In genomic region chr11:15180212-15180814, GRCh38 we compare ENCODE assay signal across 18 cellular contexts.
A peak's percentile ranks its signal among the peaks of the same experiment; 100 is the strongest.
DNase-seq lines count a peak whose midpoint lies in the region; ATAC-seq and TF ChIP-seq lines count a peak whose summit lies in the region.
"Had no signal": no experiment of that assay in that cellular context is flagged by ENCODE, and none has a peak within 500 bp of the region (broad histone marks: within the 10 kb centered on the region; RNA-seq: fewer than 3 reads in every experiment).

No MANE protein-coding gene starts in this region.

- TF ChIP-seq CTCF in choroid plexus epithelial cell (conservative IDR thresholded peaks at IDR 0.05; ENCODE audit: low read depth, low read length) (no peak), MM.1S (IDR thresholded peaks at IDR 0.05; ENCODE audit: low read length) (no peak)

- DNase-seq in choroid plexus epithelial cell (ENCODE audit: low read depth) (peak; percentile 28), MM.1S (no peak), NCI-H69 (lab: John Stamatoyannopoulos, UW) (no peak), Karpas-422 (no peak)
- DNase-seq: AML-193; amniotic stem cell; DMS153; effector CD4-positive, alpha-beta T cell; H9; kidney glomerular epithelial cell; MV-4-11; stimulated activated CD4-positive, alpha-beta T cell treated with anti-CD3 and anti-CD28 coated beads, Interleukin-2, amount 100 ng/mL, for 24 hours; WERI-Rb-1 had no signal

- no peaks in the 10 kb centered on the region; the same call in 1 of the 2 replicates for H3K4me1 ChIP-seq in MM.1S (ENCODE audit: low read length)
- no peaks in the 10 kb centered on the region for H3K4me1 ChIP-seq in Karpas-422 (ENCODE audit: low read length)

- H4K20me1 ChIP-seq in MM.1S (ENCODE audit: insufficient read depth, low read length), result no peaks in the 10 kb centered on the region
- H4K20me1 ChIP-seq in Karpas-422 (ENCODE audit: insufficient read depth, low read depth, low read length), result no peaks in the 10 kb centered on the region

- no peaks in the 10 kb centered on the region for H3K9me2 ChIP-seq in MM.1S (replicated peaks; ENCODE audit: insufficient read depth, low read length)
- H3K9me2 ChIP-seq in Karpas-422 (replicated peaks; ENCODE audit: insufficient read depth, low read length), result no peaks in the 10 kb centered on the region

- H3K4me2 ChIP-seq in MM.1S (ENCODE audit: low read depth, low read length), result no peak overlapping the region
- H3K4me2 ChIP-seq in Karpas-422 (ENCODE audit: low read depth, low read length, poor library complexity, severe bottlenecking), result no peak overlapping the region

- no peaks in the 10 kb centered on the region for H3F3A ChIP-seq in MM.1S (ENCODE audit: insufficient read depth, low read length)

- H3K9me3 ChIP-seq in MM.1S (replicated peaks; ENCODE audit: insufficient read depth, low read length) (no peaks in the 10 kb centered on the region), Karpas-422 (ENCODE audit: low read length) (no peaks in the 10 kb centered on the region)

- H3K27ac ChIP-seq in MM.1S (ENCODE audit: low read length) (no peak overlapping the region), Karpas-422 (ENCODE audit: low read length) (no peak overlapping the region)
- H3K27ac ChIP-seq: WERI-Rb-1 had no signal

- no peak overlapping the region for H2AFZ ChIP-seq in MM.1S (ENCODE audit: low read length)
- no peak overlapping the region for H2AFZ ChIP-seq in Karpas-422 (ENCODE audit: low read length)

- no peaks in the 10 kb centered on the region for H3K36me3 ChIP-seq in MM.1S (replicated peaks; ENCODE audit: insufficient read depth, low read length)
- H3K36me3 ChIP-seq in Karpas-422 (ENCODE audit: insufficient read depth, low read length), result no peaks in the 10 kb centered on the region
- H3K36me3 ChIP-seq: WERI-Rb-1 had no signal

- H3K79me2 ChIP-seq in MM.1S (ENCODE audit: low read length) (no peaks in the 10 kb centered on the region), Karpas-422 (ENCODE audit: low read length) (no peaks in the 10 kb centered on the region)

- peak; percentile 77 for ATAC-seq in GM18502 (IDR thresholded peaks at IDR 0.05; ENCODE audit: poor library complexity, unreplicated experiment)
- ATAC-seq in GM21360 (IDR thresholded peaks at IDR 0.05; ENCODE audit: unreplicated experiment), result peak; percentile 84
- peak; percentile 87 for ATAC-seq in HG02884 (IDR thresholded peaks at IDR 0.05; ENCODE audit: unreplicated experiment)
- no peak for ATAC-seq in HG03460 (IDR thresholded peaks at IDR 0.05; ENCODE audit: unreplicated experiment)
- ATAC-seq: SK-N-SH treated with all-trans-retinoic acid at 6 μM for 48 hours had no signal

- H3K9ac ChIP-seq in MM.1S (ENCODE audit: low read length) (no peak overlapping the region), Karpas-422 (ENCODE audit: low read length) (no peak overlapping the region)

- H3K4me3 ChIP-seq in choroid plexus epithelial cell (ENCODE audit: low read depth, low read length) (no peak overlapping the region), MM.1S (ENCODE audit: low read length) (no peak overlapping the region), Karpas-422 (ENCODE audit: low read length) (no peak overlapping the region)

- H3K27me3 ChIP-seq in MM.1S (replicated peaks; ENCODE audit: insufficient read depth, low read length), result no peaks in the 10 kb centered on the region
- H3K27me3 ChIP-seq in Karpas-422 (ENCODE audit: low read length), result no peaks in the 10 kb centered on the region
